9 cellular contexts compared by ENCODE assay signal in genomic region chr4:10033191-10033881, GRCh38. TPM values are rescaled to one million over a fixed set of nuclear protein-coding genes. Genes with fewer than 3 reads are reported as not detected.
DNase-seq lines count a peak whose midpoint lies in the region; ATAC-seq and TF ChIP-seq lines count a peak whose summit lies in the region.
"Had no signal": no experiment of that assay in that cellular context is flagged by ENCODE, and none has a peak within 500 bp of the region (broad histone marks: within the 10 kb centered on the region; RNA-seq: fewer than 3 reads in every experiment).

No MANE protein-coding gene starts in this region.

- no peak overlapping the region; the same call in 1 of the 2 replicates for H3K9ac ChIP-seq in IMR-90 (ENCODE audit: low read depth, low read length)
- no peak overlapping the region for H3K9ac ChIP-seq in colonic mucosa (ENCODE audit: low read depth in 2 of 2, low read length in 2 of 2)

- no peaks in the 10 kb centered on the region for H3K27me3 ChIP-seq in IMR-90 (ENCODE audit: control insufficient read depth, insufficient read depth, low read length)
- no peaks in the 10 kb centered on the region for H3K27me3 ChIP-seq in colonic mucosa

- H3K9me3 ChIP-seq in IMR-90 (ENCODE audit: control insufficient read depth, insufficient read depth, low read length) = no peaks in the 10 kb centered on the region
- H3K9me3 ChIP-seq in colonic mucosa = no peaks in the 10 kb centered on the region

- intact Hi-C loops in IMR-90 (cut with micrococcal nuclease) (no loop called here), colonic mucosa (cut with DNase I) (no loop called here)

- H2BK120ac ChIP-seq in IMR-90 (ENCODE audit: low read depth, low read length) = peak overlapping the region; percentile 47

- H2BK15ac ChIP-seq in IMR-90 (ENCODE audit: low read depth, low read length) = 0 out of 3 replicates have a peak overlapping the region, but pooled peaks have one; percentile 10

- H3K36me3 ChIP-seq in IMR-90 (ENCODE audit: control insufficient read depth, insufficient read depth, low read length) (no peaks in the 10 kb centered on the region), colonic mucosa (no peaks in the 10 kb centered on the region)

- no peak for TF ChIP-seq POLR2A in IMR-90 (IDR thresholded peaks at IDR 0.05; ENCODE audit: low read depth, low read length)

- in situ Hi-C loops in IMR-90 (cut with MboI; ENCODE audit: low sequenced_read_pairs) = no loop called here

- TF ChIP-seq CTCF in IMR-90 (conservative IDR thresholded peaks at IDR 0.05; ENCODE audit: low read depth, low read length) = no peak
- no peak for TF ChIP-seq CTCF in colonic mucosa (IDR thresholded peaks at IDR 0.05)
- no peak for TF ChIP-seq CTCF in GM20000 (IDR thresholded peaks at IDR 0.05; ENCODE audit: extremely low read depth, missing control alignments)

- H2AK5ac ChIP-seq in IMR-90 (ENCODE audit: low read depth, low read length) = peak overlapping the region; percentile 74

- peak; percentile 68 for DNase-seq in CMK (ENCODE audit: low read depth)
- DNase-seq in IMR-90 = peak; percentile 71
- DNase-seq in colonic mucosa = no peak
- peak; percentile 37 for DNase-seq in myocyte (ENCODE audit: low read depth)
- no peak for DNase-seq in GM20000 (ENCODE audit: low spot score)
- DNase-seq in activated naive CD4-positive, alpha-beta T cell treated with Interleukin-2 at 50 U/mL for 16 hours = no peak
- DNase-seq: effector CD8-positive, alpha-beta T cell had no signal

- peak overlapping the region; percentile 65 for H2AK9ac ChIP-seq in IMR-90 (replicated peaks; ENCODE audit: low read depth, low read length, poor library complexity)

- peaks cover 7% of the 10 kb centered on the region for H3K9me1 ChIP-seq in IMR-90 (ENCODE audit: insufficient read depth, low read length)

- H3K79me1 ChIP-seq in IMR-90 (ENCODE audit: low read depth in 1 of 2, low read length in 2 of 2) = no peaks in the 10 kb centered on the region

- H4K20me1 ChIP-seq in IMR-90 (ENCODE audit: insufficient read depth, low read length) = no peaks in the 10 kb centered on the region

- 0 out of 2 replicates have a peak overlapping the region, but pooled peaks have one; percentile 4 for H3K56ac ChIP-seq in IMR-90 (ENCODE audit: extremely low read depth, insufficient read depth, low read length)

- H3K4ac ChIP-seq in IMR-90 (ENCODE audit: low read depth, low read length) = peak overlapping the region; percentile 45

- H2BK20ac ChIP-seq in IMR-90 (ENCODE audit: low read depth, low read length) = peak overlapping the region; percentile 26; the same call in 1 of the 2 replicates

- no TSS peak for BruUV-seq in IMR-90 (replicated peaks; lab: Mats Ljungman, UMichigan)

- dilution Hi-C loops in IMR-90 (cut with HindIII; ENCODE audit: low sequenced_read_pairs, unreplicated experiment) = no loop called here

- H3K4me2 ChIP-seq in IMR-90 (ENCODE audit: low read depth, low read length) = peak overlapping the region; percentile 47

- peaks cover 28% of the 10 kb centered on the region for H3K4me1 ChIP-seq in IMR-90 (ENCODE audit: control insufficient read depth, insufficient read depth, low read length)
- H3K4me1 ChIP-seq in colonic mucosa = no peaks in the 10 kb centered on the region

- WGBS in IMR-90 (ENCODE audit: extremely low coverage in 2 of 2, insufficient read length in 1 of 2), 2 experiments = 26% methylated on average over 7 of the region's 18 CpGs; no CpG with 5 or more reads in 1 of the 2 experiments

- ATAC-seq in IMR-90 (ENCODE audit: low read depth) (peak; percentile 91), GM18873 (IDR thresholded peaks at IDR 0.05; ENCODE audit: low FRiP score, unreplicated experiment) (no peak), GM21717 (IDR thresholded peaks at IDR 0.05; ENCODE audit: unreplicated experiment) (no peak)

- CTCF ChIA-PET in IMR-90 (lab: Yijun Ruan, JAX) = interaction anchor here (0.9 kb wide), 1 partner anchor 18 kb away, joined by 4 read pairs; no protein-coding TSS in a partner anchor

- H4K8ac ChIP-seq in IMR-90 (ENCODE audit: low read depth in 2 of 2, low read length in 2 of 2) = peak overlapping the region in 1 of 2 experiments; percentile 45; a peak in 2 of 4 replicates

- H4K5ac ChIP-seq in IMR-90 (ENCODE audit: low read depth, low read length) = peak overlapping the region; percentile 72; the same call in 1 of the 2 replicates

- no peak for TF ChIP-seq RAD21 in IMR-90 (IDR thresholded peaks at IDR 0.05; ENCODE audit: low read length)

- H4K91ac ChIP-seq in IMR-90 (ENCODE audit: insufficient read depth, low read depth, low read length) = peak overlapping the region; percentile 30; the same call in 1 of the 2 replicates

- no peak overlapping the region for H2BK5ac ChIP-seq in IMR-90 (ENCODE audit: low read depth, low read length, poor library complexity, severe bottlenecking)

- POLR2A ChIA-PET in IMR-90 (lab: Charles Lee; ENCODE audit: unreplicated experiment) = no interaction called here

- H3K23ac ChIP-seq in IMR-90 (ENCODE audit: low read depth, low read length) = peak overlapping the region; percentile 32; the same call in 1 of the 2 replicates

- peak overlapping the region; percentile 29; the same call in 1 of the 2 replicates for H3K18ac ChIP-seq in IMR-90 (ENCODE audit: low read depth, low read length)

- H2AFZ ChIP-seq in IMR-90 (replicated peaks; ENCODE audit: low read length, poor library complexity) = peak overlapping the region; percentile 35

- peak overlapping the region; percentile 20 for H3K14ac ChIP-seq in IMR-90 (replicated peaks; ENCODE audit: low read depth, low read length)

- peak overlapping the region; percentile 85 for H3K27ac ChIP-seq in IMR-90 (ENCODE audit: insufficient read depth, low read length)
- peak overlapping the region; percentile 55 for H3K27ac ChIP-seq in colonic mucosa

- H3K4me3 ChIP-seq in IMR-90 (ENCODE audit: insufficient read depth, low read depth, low read length) (no peak overlapping the region), colonic mucosa (no peak overlapping the region)

TF ChIP-seq in IMR-90, 13 proteins besides CTCF, POLR2A, EP300 and RAD21:
- TF ChIP-seq USF2 (IDR thresholded peaks at IDR 0.05; ENCODE audit: low read depth, low read length) = no peak
- TF ChIP-seq ELK1 (IDR thresholded peaks at IDR 0.05; ENCODE audit: borderline replicate concordance, low read depth, low read length) = no peak
- no peak for TF ChIP-seq BHLHE40 (IDR thresholded peaks at IDR 0.05; ENCODE audit: low read depth, low read length)
- no peak for TF ChIP-seq NFE2L2 (IDR thresholded peaks at IDR 0.05; ENCODE audit: low read depth, low read length)
- TF ChIP-seq RCOR1 (IDR thresholded peaks at IDR 0.05; ENCODE audit: insufficient replicate concordance, low read length) = no peak
- TF ChIP-seq SMC3 (IDR thresholded peaks at IDR 0.05; ENCODE audit: low read depth, low read length) = no peak
- TF ChIP-seq MAFK (IDR thresholded peaks at IDR 0.05; ENCODE audit: low read depth, low read length) = no peak
- no peak for TF ChIP-seq MXI1 (IDR thresholded peaks at IDR 0.05; ENCODE audit: borderline replicate concordance, low read depth, low read length)
- no peak for TF ChIP-seq RFX5 (IDR thresholded peaks at IDR 0.05; ENCODE audit: low read depth, low read length)
- TF ChIP-seq CHD1 (IDR thresholded peaks at IDR 0.05; ENCODE audit: low read depth, low read length) = no peak
- TF ChIP-seq FOS (IDR thresholded peaks at IDR 0.05; ENCODE audit: low read depth, low read length) = no peak
TF ChIP-seq in IMR-90: peak in this region for 0.

RNA-seq across cellular contexts. Expression of gene SLC2A9, which starts 12.0 kb away (rescaled TPM):
- total RNA-seq in IMR-90 (2012; rRNA removed) (0.56 and 0.72 TPM in 2 replicates), colonic mucosa (1 to 10 TPM; 4.3 to 6.8 TPM), myocyte (0.68 and 0.72 TPM in 2 replicates)
- 1.0 and 2.1 TPM in 2 replicates for polyA plus RNA-seq in IMR-90 (2012; rRNA removed)
- polyA plus RNA-seq in IMR-90 (2012; cell fraction: cytosol; rRNA removed) = 1.2 and 1.3 TPM in 2 replicates
- polyA plus RNA-seq in IMR-90 (2012; cell fraction: nucleus; rRNA removed; ENCODE audit: low replicate concordance) = 1.6 and 1.8 TPM in 2 replicates
- 0.39 TPM for polyA plus RNA-seq in myocyte (2012)

Comparison
In these comparisons a context has a peak if more than half of its experiments do, and no peak if none do; other contexts are left out.
1. DNase-seq: peak in CMK (single experiment), IMR-90 (single experiment) and myocyte (single experiment); none in colonic mucosa (single experiment), GM20000 (single experiment) and activated naive CD4-positive, alpha-beta T cell treated with Interleukin-2 at 50 U/mL for 16 hours (single experiment).